Comparison of ENCODE assay signal across 1 cellular context in the genomic region with DNA sequence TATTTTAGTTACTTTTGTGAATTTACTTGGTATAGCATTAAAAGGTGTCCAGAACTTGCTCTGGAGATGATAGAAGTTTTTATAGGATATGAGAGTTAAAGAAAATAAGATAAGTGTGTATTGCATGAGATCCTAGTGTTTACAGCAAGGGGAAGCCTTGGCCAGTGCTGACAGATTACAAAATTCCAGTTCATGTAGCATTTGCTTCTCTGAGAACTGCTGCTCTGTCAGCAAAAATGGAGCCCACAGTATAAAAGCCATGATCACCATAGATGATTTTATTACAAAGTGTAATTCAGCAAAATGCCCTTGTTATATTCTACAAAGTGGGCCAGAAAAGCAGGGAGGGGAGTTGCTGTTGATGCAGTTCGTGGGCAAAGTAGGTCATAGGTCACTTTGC.
TF ChIP-seq lines count a peak whose summit lies in the region.

No MANE protein-coding gene starts in this region.

TF ChIP-seq in K562, 482 proteins besides CTCF, POLR2A, EP300 and RAD21 (continued from another document):
- peak; percentile 33; the same call in 1 of the 2 replicates for TF ChIP-seq ZNF316 (IDR thresholded peaks at IDR 0.05)
- TF ChIP-seq ZNF717 (CRISPR knock-in tag; IDR thresholded peaks at IDR 0.05): no peak
